25 cellular contexts compared by ENCODE assay signal in the genomic region with DNA sequence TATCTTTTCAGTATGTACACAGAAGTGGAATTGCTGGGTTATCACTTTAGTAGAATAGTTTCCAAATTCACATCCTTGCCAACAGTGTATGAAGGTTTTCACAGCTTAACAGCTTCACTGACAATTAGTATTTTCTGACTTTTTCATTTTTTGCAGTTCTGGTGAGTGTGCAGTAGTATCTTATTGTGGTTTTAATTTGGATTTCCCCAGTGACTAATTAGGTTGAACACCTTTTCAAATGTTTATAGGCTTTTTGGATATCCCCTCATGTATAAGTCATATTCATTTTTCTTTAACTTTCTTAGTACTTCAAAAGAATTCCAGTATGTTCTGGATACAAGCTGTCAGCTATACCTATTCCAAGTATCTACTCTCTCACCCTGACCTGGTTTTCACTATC.
"Had no signal": no experiment of that assay in that cellular context is flagged by ENCODE, and none has a peak within 500 bp of the region (broad histone marks: within the 10 kb centered on the region; RNA-seq: fewer than 3 reads in every experiment).

No MANE protein-coding gene starts in this region.

- H3K27ac Mint-ChIP-seq: activated naive CD8-positive, alpha-beta T cell treated with anti-CD3 and anti-CD28 coated beads, Interleukin-2, amount 10 ng/mL, durations not matched to agents 7 days and 5 days; activated T-helper 1 cell treated with anti-CD3 and anti-CD28 coated beads, Interleukin-12 subunit alpha, Interleukin-12 subunit beta, Interleukin-2, Interleukin-4 antibody, amounts not matched to agents 30 ng/mL and 10 ng/mL and 1 ng/mL, durations not matched to agents 14 hours and 24 hours and 36 hours; nephron; T-helper 1 cell treated with Interleukin-12 subunit alpha and Interleukin-12 subunit beta and Interleukin-4 antibody, amounts not matched to agents 30 μg/mL and 1 μg/mL, for 36 hours; type B pancreatic cell had no signal

- H3K4me3 Mint-ChIP-seq: activated naive CD8-positive, alpha-beta T cell treated with anti-CD3 and anti-CD28 coated beads, Interleukin-2, amount 10 ng/mL, durations not matched to agents 7 days and 5 days; activated T-helper 1 cell treated with anti-CD3 and anti-CD28 coated beads, Interleukin-12 subunit alpha, Interleukin-12 subunit beta, Interleukin-2, Interleukin-4 antibody, amounts not matched to agents 30 ng/mL and 10 ng/mL and 1 ng/mL, durations not matched to agents 14 hours and 24 hours and 36 hours; nephron; T-helper 1 cell treated with Interleukin-12 subunit alpha and Interleukin-12 subunit beta and Interleukin-4 antibody, amounts not matched to agents 30 μg/mL and 1 μg/mL, for 36 hours; type B pancreatic cell had no signal

- H3K27me3 Mint-ChIP-seq: activated naive CD8-positive, alpha-beta T cell treated with anti-CD3 and anti-CD28 coated beads, Interleukin-2, amount 10 ng/mL, durations not matched to agents 7 days and 5 days; type B pancreatic cell had no signal

- FAIRE-seq: endothelial cell of umbilical vein, TTC549 had no signal

- H3K4me1 Mint-ChIP-seq: activated naive CD8-positive, alpha-beta T cell treated with anti-CD3 and anti-CD28 coated beads, Interleukin-2, amount 10 ng/mL, durations not matched to agents 7 days and 5 days; nephron had no signal

- H3K9me3 Mint-ChIP-seq: activated naive CD8-positive, alpha-beta T cell treated with anti-CD3 and anti-CD28 coated beads, Interleukin-2, amount 10 ng/mL, durations not matched to agents 7 days and 5 days; activated T-helper 1 cell treated with anti-CD3 and anti-CD28 coated beads, Interleukin-12 subunit alpha, Interleukin-12 subunit beta, Interleukin-2, Interleukin-4 antibody, amounts not matched to agents 30 ng/mL and 10 ng/mL and 1 ng/mL, durations not matched to agents 14 hours and 24 hours and 36 hours; T-helper 1 cell treated with Interleukin-12 subunit alpha and Interleukin-12 subunit beta and Interleukin-4 antibody, amounts not matched to agents 30 μg/mL and 1 μg/mL, for 36 hours; type B pancreatic cell had no signal

- DNase-seq: activated CD4-positive, alpha-beta T cell treated with anti-CD3 and anti-CD28 coated beads, Interleukin-2, amount 50 U/mL, for 1 hour; activated CD8-positive, alpha-beta memory T cell treated with anti-CD3 and anti-CD28 coated beads, Interleukin-2, amount 50 U/mL, for 4 hours; activated gamma-delta T cell; activated naive CD8-positive, alpha-beta T cell treated with anti-CD3 and anti-CD28 coated beads, Interleukin-2, amount 10 ng/mL, durations not matched to agents 7 days and 5 days; amniotic stem cell; caudate nucleus; islet precursor cell; left ventricle myocardium inferior; posterior cingulate gyrus; right cardiac atrium; SK-N-SH; stimulated activated CD4-positive, alpha-beta T cell treated with anti-CD3 and anti-CD28 coated beads, Interleukin-15, amount 100 ng/mL, for 24 hours; stimulated activated CD4-positive, alpha-beta T cell treated with anti-CD3 and anti-CD28 coated beads, Interleukin-2, amount 100 ng/mL, for 24 hours; stimulated activated naive CD4-positive, alpha-beta T cell treated with Interleukin-2 at 50 U/mL for 16 hours; substantia nigra; SW 1271; T-helper 9 cell; uterus had no signal

- ATAC-seq: gastroesophageal sphincter, right cardiac atrium had no signal
